In genomic region chr17:57215317-57215716, GRCh38 we compare ENCODE assay signal across 1 cellular context.
A peak's percentile ranks its signal among the peaks of the same experiment; 100 is the strongest.
TF ChIP-seq lines count a peak whose summit lies in the region.

No MANE protein-coding gene starts in this region.

TF ChIP-seq in endothelial cell of umbilical vein, 7 proteins besides CTCF, POLR2A, EP300 and RAD21:
- TF ChIP-seq JUN (IDR thresholded peaks at IDR 0.05; ENCODE audit: borderline replicate concordance, insufficient read depth, insufficient read length, low read depth) = peak; percentile 27
- peak; percentile 29 for TF ChIP-seq POLR2AphosphoS5 (IDR thresholded peaks at IDR 0.05; ENCODE audit: insufficient read depth, low read depth, low read length)
- TF ChIP-seq MAX (IDR thresholded peaks at IDR 0.05; ENCODE audit: insufficient read depth, insufficient read length) = no peak
- peak; percentile 58 for TF ChIP-seq FOS (IDR thresholded peaks at IDR 0.05; ENCODE audit: borderline replicate concordance, insufficient read depth, low read length)
- TF ChIP-seq EZH2 (IDR thresholded peaks at IDR 0.05; ENCODE audit: borderline replicate concordance, low read depth, low read length, severe bottlenecking) = no peak
- peak; percentile 94 for TF ChIP-seq GATA2 (IDR thresholded peaks at IDR 0.05; ENCODE audit: insufficient read depth, insufficient read length, low read depth, low read length)
- no peak for TF ChIP-seq MYC (IDR thresholded peaks at IDR 0.05; ENCODE audit: low read depth, low read length)
